8 cellular contexts compared by ENCODE assay signal in the genomic region with DNA sequence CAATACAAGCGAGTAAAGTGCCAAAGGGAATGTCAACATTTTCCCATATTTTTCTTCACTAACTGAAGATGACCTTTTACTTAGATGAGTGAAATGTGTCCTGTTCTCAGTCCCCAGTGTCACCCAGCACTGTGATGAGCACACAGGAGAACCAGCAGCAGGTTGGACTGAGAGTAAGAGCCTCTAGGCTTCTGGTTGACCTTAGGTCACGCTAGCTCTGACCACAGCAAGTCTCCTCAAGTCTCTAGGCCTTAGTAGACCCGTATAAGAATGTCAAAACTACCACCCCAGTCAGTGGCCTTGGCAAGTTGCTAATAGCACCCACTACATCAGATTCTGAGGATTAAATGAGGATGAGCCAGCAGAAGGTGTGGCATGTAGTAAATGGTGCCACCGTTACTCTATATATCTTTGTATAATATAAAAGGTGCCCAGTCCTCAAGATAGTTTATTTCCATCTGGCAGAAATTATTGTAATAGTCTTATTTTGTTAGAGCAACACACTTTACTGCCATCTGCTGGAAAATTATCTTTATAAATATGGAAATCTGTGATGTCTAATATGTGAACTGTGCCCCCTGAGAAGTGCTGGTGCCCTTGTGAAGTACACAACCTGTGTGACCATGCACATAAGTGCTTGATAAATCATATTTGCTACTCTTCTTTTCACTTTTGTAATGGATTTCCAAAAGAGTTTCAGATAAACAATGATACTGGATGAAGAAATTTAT.
DNase-seq lines count a peak whose midpoint lies in the region; ATAC-seq and TF ChIP-seq lines count a peak whose summit lies in the region.

No MANE protein-coding gene starts in this region.

- H3K9me2 ChIP-seq in SK-N-SH, result no peaks in the 10 kb centered on the region

- H3F3A ChIP-seq in SK-N-SH (replicated peaks; ENCODE audit: insufficient read depth), result no peaks in the 10 kb centered on the region

- H4K20me1 ChIP-seq in SK-N-SH (ENCODE audit: insufficient read depth), result no peaks in the 10 kb centered on the region

- H3K27ac ChIP-seq in SK-N-SH (ENCODE audit: low read depth in 2 of 2, low read length in 1 of 2), result no peak overlapping the region
- H3K27ac ChIP-seq in foreskin keratinocyte, result no peak overlapping the region

- H3K27me3 Mint-ChIP-seq in activated T-helper 1 cell treated with anti-CD3 and anti-CD28 coated beads, Interleukin-12 subunit alpha, Interleukin-12 subunit beta, Interleukin-2, Interleukin-4 antibody, amounts not matched to agents 30 ng/mL and 10 ng/mL and 1 ng/mL, durations not matched to agents 14 hours and 24 hours and 36 hours (ENCODE audit: insufficient read depth), result no peaks in the 10 kb centered on the region

- intact Hi-C loops in activated T-helper 1 cell treated with anti-CD3 and anti-CD28 coated beads, Interleukin-12 subunit alpha, Interleukin-12 subunit beta, Interleukin-2, Interleukin-4 antibody, amounts not matched to agents 30 ng/mL and 10 ng/mL and 1 ng/mL, durations not matched to agents 14 hours and 24 hours and 36 hours (cut with micrococcal nuclease), result loop anchor here (2.0 kb wide), 1 partner anchor 428 kb away; no protein-coding TSS in a partner anchor

- H3K9ac ChIP-seq in SK-N-SH, result no peak overlapping the region

- DNase-seq in CD1c-positive myeloid dendritic cell (ENCODE audit: extremely low spot score) (peak; percentile 45), SK-N-SH (no peak), foreskin keratinocyte (no peak), NCI-H2029 treated with DMSO at 0.1 percent for 48 hours (lab: John Stamatoyannopoulos, UW) (no peak), hippocampal formation (lab: John Stamatoyannopoulos, UW) (no peak), superior temporal gyrus (ENCODE audit: extremely low spot score) (no peak)
- DNase-seq in activated T-helper 1 cell treated with anti-CD3 and anti-CD28 coated beads, Interleukin-12 subunit alpha, Interleukin-12 subunit beta, Interleukin-2, Interleukin-4 antibody, amounts not matched to agents 30 ng/mL and 10 ng/mL and 1 ng/mL, durations not matched to agents 14 hours and 24 hours and 36 hours (ENCODE audit: low spot score), result no peak

- no peak overlapping the region for H3K27ac Mint-ChIP-seq in activated T-helper 1 cell treated with anti-CD3 and anti-CD28 coated beads, Interleukin-12 subunit alpha, Interleukin-12 subunit beta, Interleukin-2, Interleukin-4 antibody, amounts not matched to agents 30 ng/mL and 10 ng/mL and 1 ng/mL, durations not matched to agents 14 hours and 24 hours and 36 hours

- no peaks in the 10 kb centered on the region for H3K9me3 Mint-ChIP-seq in activated T-helper 1 cell treated with anti-CD3 and anti-CD28 coated beads, Interleukin-12 subunit alpha, Interleukin-12 subunit beta, Interleukin-2, Interleukin-4 antibody, amounts not matched to agents 30 ng/mL and 10 ng/mL and 1 ng/mL, durations not matched to agents 14 hours and 24 hours and 36 hours

- no peaks in the 10 kb centered on the region for H3K4me1 ChIP-seq in SK-N-SH (ENCODE audit: control insufficient read depth in 1 of 2, insufficient read depth in 2 of 2, low read depth in 1 of 2, low read length in 1 of 2)
- H3K4me1 ChIP-seq in foreskin keratinocyte, result no peaks in the 10 kb centered on the region

- peak; percentile 56 for TF ChIP-seq RAD21 in SK-N-SH (IDR thresholded peaks at IDR 0.05; ENCODE audit: low read length)

- H3K79me2 ChIP-seq in SK-N-SH (ENCODE audit: insufficient read depth), result no peaks in the 10 kb centered on the region

- CTCF ChIA-PET in SK-N-SH (lab: Yijun Ruan, JAX), result no interaction called here

- 91% methylated on average over 4 of the region's 4 CpGs for WGBS in SK-N-SH (ENCODE audit: low lambda C conversion rate)

- H3K4me1 Mint-ChIP-seq in activated T-helper 1 cell treated with anti-CD3 and anti-CD28 coated beads, Interleukin-12 subunit alpha, Interleukin-12 subunit beta, Interleukin-2, Interleukin-4 antibody, amounts not matched to agents 30 ng/mL and 10 ng/mL and 1 ng/mL, durations not matched to agents 14 hours and 24 hours and 36 hours (ENCODE audit: low read depth), result peaks cover 4% of the 10 kb centered on the region

- no peaks in the 10 kb centered on the region for H3K9me3 ChIP-seq in SK-N-SH

- no peak overlapping the region for H3K4me3 Mint-ChIP-seq in activated T-helper 1 cell treated with anti-CD3 and anti-CD28 coated beads, Interleukin-12 subunit alpha, Interleukin-12 subunit beta, Interleukin-2, Interleukin-4 antibody, amounts not matched to agents 30 ng/mL and 10 ng/mL and 1 ng/mL, durations not matched to agents 14 hours and 24 hours and 36 hours

- H3K4me3 ChIP-seq in SK-N-SH (ENCODE audit: low read depth in 2 of 2, low read length in 1 of 2), result no peak overlapping the region

- TF ChIP-seq CTCF in SK-N-SH (IDR thresholded peaks at IDR 0.05), result peak; percentile 50
- TF ChIP-seq CTCF in foreskin keratinocyte (conservative IDR thresholded peaks at IDR 0.05), result peak; percentile 53

- no peak overlapping the region for H2AFZ ChIP-seq in SK-N-SH (ENCODE audit: low read depth)

- no peaks in the 10 kb centered on the region for H3K36me3 ChIP-seq in SK-N-SH (replicated peaks in 1 of 2; ENCODE audit: control insufficient read depth in 1 of 2, insufficient read depth in 2 of 2, low read length in 1 of 2)

- TF ChIP-seq EP300 in SK-N-SH (IDR thresholded peaks at IDR 0.05; ENCODE audit: borderline replicate concordance in 1 of 2, low read depth in 1 of 2, low read length in 1 of 2), result no peak

- H3K27me3 ChIP-seq in SK-N-SH (ENCODE audit: insufficient read depth) (no peaks in the 10 kb centered on the region), foreskin keratinocyte (no peaks in the 10 kb centered on the region)

- POLR2A ChIA-PET in SK-N-SH (lab: Yijun Ruan, JAX), result no interaction called here

- H3K4me2 ChIP-seq in SK-N-SH, result no peak overlapping the region

- ATAC-seq in GM18868 (IDR thresholded peaks at IDR 0.05; ENCODE audit: unreplicated experiment), result peak; percentile 56
- ATAC-seq in foreskin keratinocyte, result peak; percentile 16

- H3K36me3 Mint-ChIP-seq in activated T-helper 1 cell treated with anti-CD3 and anti-CD28 coated beads, Interleukin-12 subunit alpha, Interleukin-12 subunit beta, Interleukin-2, Interleukin-4 antibody, amounts not matched to agents 30 ng/mL and 10 ng/mL and 1 ng/mL, durations not matched to agents 14 hours and 24 hours and 36 hours (ENCODE audit: low read depth), result no peaks in the 10 kb centered on the region

TF ChIP-seq in SK-N-SH, 30 proteins besides CTCF, POLR2A, EP300 and RAD21:
- TF ChIP-seq SMC3 (IDR thresholded peaks at IDR 0.05; ENCODE audit: low read depth, low read length), result peak; percentile 23; the same call in 1 of the 2 replicates
- TF ChIP-seq, protein P1, sequence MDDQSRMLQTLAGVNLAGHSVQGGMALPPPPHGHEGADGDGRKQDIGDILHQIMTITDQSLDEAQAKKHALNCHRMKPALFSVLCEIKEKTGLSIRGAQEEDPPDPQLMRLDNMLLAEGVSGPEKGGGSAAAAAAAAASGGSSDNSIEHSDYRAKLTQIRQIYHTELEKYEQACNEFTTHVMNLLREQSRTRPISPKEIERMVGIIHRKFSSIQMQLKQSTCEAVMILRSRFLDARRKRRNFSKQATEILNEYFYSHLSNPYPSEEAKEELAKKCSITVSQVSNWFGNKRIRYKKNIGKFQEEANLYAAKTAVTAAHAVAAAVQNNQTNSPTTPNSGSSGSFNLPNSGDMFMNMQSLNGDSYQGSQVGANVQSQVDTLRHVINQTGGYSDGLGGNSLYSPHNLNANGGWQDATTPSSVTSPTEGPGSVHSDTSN (IDR thresholded peaks at IDR 0.05), result no peak
- TF ChIP-seq, protein P2, sequence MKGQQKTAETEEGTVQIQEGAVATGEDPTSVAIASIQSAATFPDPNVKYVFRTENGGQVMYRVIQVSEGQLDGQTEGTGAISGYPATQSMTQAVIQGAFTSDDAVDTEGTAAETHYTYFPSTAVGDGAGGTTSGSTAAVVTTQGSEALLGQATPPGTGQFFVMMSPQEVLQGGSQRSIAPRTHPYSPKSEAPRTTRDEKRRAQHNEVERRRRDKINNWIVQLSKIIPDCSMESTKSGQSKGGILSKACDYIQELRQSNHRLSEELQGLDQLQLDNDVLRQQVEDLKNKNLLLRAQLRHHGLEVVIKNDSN (IDR thresholded peaks at IDR 0.05; ENCODE audit: borderline replicate concordance, low read depth), result no peak
TF ChIP-seq in SK-N-SH: peak in this region for 1.
